22 cellular contexts compared by ENCODE assay signal in the genomic region with DNA sequence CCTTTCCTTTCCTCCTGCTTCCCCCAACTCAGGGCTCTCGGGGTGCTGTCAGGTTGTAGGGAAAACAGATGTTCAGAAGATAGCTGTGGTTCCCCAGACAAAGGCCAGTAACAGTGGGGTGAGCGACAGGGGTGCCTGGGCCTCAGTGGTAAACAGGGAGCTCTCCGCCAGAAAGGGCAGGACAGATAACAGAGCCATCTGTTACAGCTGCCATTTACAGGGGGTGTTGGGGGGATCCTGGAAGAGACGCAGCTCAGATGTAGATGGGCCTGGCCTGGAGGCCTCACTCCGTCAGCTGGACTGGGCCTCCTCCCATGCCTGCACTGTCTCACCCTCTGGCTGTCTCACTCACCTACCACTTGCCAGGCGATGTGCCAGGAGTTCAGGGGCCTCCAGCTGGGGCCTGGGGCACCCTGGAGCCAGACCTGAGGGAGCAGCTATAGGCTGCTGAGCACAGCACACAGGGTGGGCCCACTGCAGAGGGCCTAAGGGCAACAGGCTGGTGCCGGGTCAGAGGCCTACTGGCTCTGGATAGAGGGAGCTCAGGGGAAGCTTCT. TPM values are rescaled to one million over a fixed set of nuclear protein-coding genes. Genes with fewer than 3 reads are reported as not detected.
A peak's percentile ranks its signal among the peaks of the same experiment; 100 is the strongest.
DNase-seq lines count a peak whose midpoint lies in the region; ATAC-seq and TF ChIP-seq lines count a peak whose summit lies in the region.
"Had no signal": no experiment of that assay in that cellular context is flagged by ENCODE, and none has a peak within 500 bp of the region (broad histone marks: within the 10 kb centered on the region; RNA-seq: fewer than 3 reads in every experiment).

No MANE protein-coding gene starts in this region.

- H2BK15ac ChIP-seq in IMR-90 (ENCODE audit: low read depth, low read length) = no peak overlapping the region
- no peak overlapping the region for H2BK15ac ChIP-seq in neuronal stem cell (ENCODE audit: low read length)

- H3K4me2 ChIP-seq in IMR-90 (ENCODE audit: low read depth, low read length) (no peak overlapping the region), fibroblast of lung (ENCODE audit: extremely low read depth, insufficient read depth, low read length) (no peak overlapping the region), neuronal stem cell (ENCODE audit: insufficient read depth, low read length, poor library complexity, severe bottlenecking) (no peak overlapping the region)
- H3K4me2 ChIP-seq: GM23338 had no signal

- H3K79me1 ChIP-seq in IMR-90 (ENCODE audit: low read depth in 1 of 2, low read length in 2 of 2) (peaks cover 22 to 72% of the 10 kb centered on the region in 2 experiments), neuronal stem cell (ENCODE audit: low read depth, low read length) (no peaks in the 10 kb centered on the region)

- no peak overlapping the region for H2BK120ac ChIP-seq in IMR-90 (ENCODE audit: low read depth, low read length)
- H2BK120ac ChIP-seq in neuronal stem cell (ENCODE audit: low read depth, low read length) = no peak overlapping the region

- H4K91ac ChIP-seq in IMR-90 (ENCODE audit: insufficient read depth, low read depth, low read length) = no peak overlapping the region
- H4K91ac ChIP-seq in neuronal stem cell (ENCODE audit: low read depth, low read length, poor library complexity) = no peak overlapping the region

- no peak for TF ChIP-seq RAD21 in IMR-90 (IDR thresholded peaks at IDR 0.05; ENCODE audit: low read length)

- H3K9ac ChIP-seq in IMR-90 (ENCODE audit: low read depth, low read length) (no peak overlapping the region), fibroblast of lung (ENCODE audit: insufficient read depth, low read length) (no peak overlapping the region), neuronal stem cell (ENCODE audit: low read depth, low read length, poor library complexity) (no peak overlapping the region)

- no peaks in the 10 kb centered on the region for H3K9me3 ChIP-seq in IMR-90 (ENCODE audit: control insufficient read depth, insufficient read depth, low read length)
- no peaks in the 10 kb centered on the region for H3K9me3 ChIP-seq in fibroblast of lung (ENCODE audit: control insufficient read depth, insufficient read depth, low read depth, low read length)
- H3K9me3 ChIP-seq in neuronal stem cell (replicated peaks in 1 of 2; ENCODE audit: control insufficient read depth in 2 of 2, insufficient read depth in 1 of 2, low read depth in 1 of 2, low read length in 2 of 2) = no peaks in the 10 kb centered on the region
- H3K9me3 ChIP-seq: SJSA1 had no signal

- H4K8ac ChIP-seq in IMR-90 (ENCODE audit: low read depth in 2 of 2, low read length in 2 of 2) = no peak overlapping the region
- H4K8ac ChIP-seq in neuronal stem cell (ENCODE audit: low read depth, low read length) = no peak overlapping the region

- no peak overlapping the region for H4K5ac ChIP-seq in IMR-90 (ENCODE audit: low read depth, low read length)

- no peak overlapping the region for H2BK12ac ChIP-seq in neuronal stem cell (ENCODE audit: low read length)

- no peak overlapping the region for H3K18ac ChIP-seq in IMR-90 (ENCODE audit: low read depth, low read length)
- no peak overlapping the region for H3K18ac ChIP-seq in neuronal stem cell (ENCODE audit: low read length)

- peaks cover 10% of the 10 kb centered on the region; the same call in 1 of the 2 replicates for H3K9me1 ChIP-seq in IMR-90 (ENCODE audit: insufficient read depth, low read length)

- H3K23ac ChIP-seq in IMR-90 (ENCODE audit: low read depth, low read length) (no peak overlapping the region), neuronal stem cell (ENCODE audit: low read depth, low read length, poor library complexity) (peak overlapping the region; percentile 29)

- peak overlapping the region; percentile 84 for H2AK9ac ChIP-seq in IMR-90 (replicated peaks; ENCODE audit: low read depth, low read length, poor library complexity)

- CTCF ChIA-PET in IMR-90 (lab: Yijun Ruan, JAX) = interaction anchor here (1.2 kb wide), 1 partner anchor 57 kb away, joined by 3 read pairs; no protein-coding TSS in a partner anchor

- no peak overlapping the region for H3K4ac ChIP-seq in IMR-90 (ENCODE audit: low read depth, low read length)
- no peak overlapping the region for H3K4ac ChIP-seq in neuronal stem cell (ENCODE audit: low read length)

- BruUV-seq in IMR-90 (replicated peaks; lab: Mats Ljungman, UMichigan) = no TSS peak

- H3K14ac ChIP-seq in IMR-90 (replicated peaks; ENCODE audit: low read depth, low read length) (no peak overlapping the region), neuronal stem cell (ENCODE audit: low read length) (no peak overlapping the region)

- no peak overlapping the region for H3K56ac ChIP-seq in IMR-90 (ENCODE audit: extremely low read depth, insufficient read depth, low read length)

- POLR2A ChIA-PET in IMR-90 (lab: Charles Lee; ENCODE audit: unreplicated experiment) = no interaction called here

- dilution Hi-C loops in IMR-90 (cut with HindIII; ENCODE audit: low sequenced_read_pairs, unreplicated experiment) = no loop called here

- no peak overlapping the region for H2BK5ac ChIP-seq in IMR-90 (ENCODE audit: low read depth, low read length, poor library complexity, severe bottlenecking)
- H2BK5ac ChIP-seq in neuronal stem cell (ENCODE audit: low read length) = no peak overlapping the region

- peaks cover 53% of the 10 kb centered on the region for H3K36me3 ChIP-seq in IMR-90 (ENCODE audit: control insufficient read depth, insufficient read depth, low read length)
- peaks cover 39% of the 10 kb centered on the region for H3K36me3 ChIP-seq in fibroblast of lung (ENCODE audit: control insufficient read depth, insufficient read depth, low read length)
- H3K36me3 ChIP-seq in neuronal stem cell (replicated peaks in 1 of 2; ENCODE audit: control insufficient read depth in 2 of 2, insufficient read depth in 2 of 2, low read length in 2 of 2) = peaks cover 29 to 56% of the 10 kb centered on the region in 2 donors

- H3K27me3 ChIP-seq in IMR-90 (ENCODE audit: control insufficient read depth, insufficient read depth, low read length) (no peaks in the 10 kb centered on the region), fibroblast of lung (ENCODE audit: control insufficient read depth, insufficient read depth, low read length) (no peaks in the 10 kb centered on the region), neuronal stem cell (ENCODE audit: control insufficient read depth in 3 of 3, insufficient read depth in 3 of 3, low read depth in 1 of 3, low read length in 3 of 3) (no peaks in the 10 kb centered on the region)
- H3K27me3 ChIP-seq: SJSA1 had no signal

- intact Hi-C loops in IMR-90 (cut with micrococcal nuclease) = no loop called here

- in situ Hi-C loops in IMR-90 (cut with MboI; ENCODE audit: low sequenced_read_pairs) = no loop called here

- H2AK5ac ChIP-seq in IMR-90 (ENCODE audit: low read depth, low read length) (no peak overlapping the region; the same call in 1 of the 2 replicates), neuronal stem cell (ENCODE audit: low read depth, low read length) (no peak overlapping the region)

- no peak for TF ChIP-seq POLR2A in IMR-90 (IDR thresholded peaks at IDR 0.05; ENCODE audit: low read depth, low read length)

- no peak overlapping the region for H3K4me3 ChIP-seq in IMR-90 (ENCODE audit: insufficient read depth, low read depth, low read length)
- H3K4me3 ChIP-seq in fibroblast of lung (replicated peaks in 1 of 4; ENCODE audit: control extremely low read depth in 1 of 4, insufficient read depth in 1 of 4, low read depth in 3 of 4, low read length in 4 of 4) = no peak overlapping the region
- H3K4me3 ChIP-seq in neuronal stem cell (ENCODE audit: low read length in 2 of 2) = no peak overlapping the region
- H3K4me3 ChIP-seq: GM23338, SJSA1 had no signal

- H3K4me1 ChIP-seq in IMR-90 (ENCODE audit: control insufficient read depth, insufficient read depth, low read length) (peaks cover 10% of the 10 kb centered on the region; the same call in 1 of the 2 replicates), fibroblast of lung (ENCODE audit: control insufficient read depth, extremely low read depth, insufficient read depth, low read length) (no peaks in the 10 kb centered on the region), neuronal stem cell (ENCODE audit: control insufficient read depth in 2 of 2, insufficient read depth in 1 of 2, low read depth in 1 of 2, low read length in 2 of 2) (peaks cover 0 to 2% of the 10 kb centered on the region in 2 donors)
- H3K4me1 ChIP-seq: SJSA1 had no signal

- DNase-seq in NCI-H1694 (lab: John Stamatoyannopoulos, UW) (peak; percentile 21), NCI-H1694 treated with DMSO at 0.1 percent for 48 hours (lab: John Stamatoyannopoulos, UW) (no peak), IMR-90 (no peak), fibroblast of lung (ENCODE audit: low read depth in 2 of 2) (no peak), neuronal stem cell (ENCODE audit: low spot score) (no peak), SIG-M5 treated with dmso at 0.1 percent for 504 hours (lab: John Stamatoyannopoulos, UW; ENCODE audit: unreplicated experiment) (no peak)
- DNase-seq: 8988T; activated CD8-positive, alpha-beta memory T cell treated with anti-CD3 and anti-CD28 coated beads for 24 hours; dermis blood vessel endothelial cell; Karpas-422; NCI-H1105; NCI-H774; retina; trophoblast cell had no signal

- ATAC-seq in IMR-90 (ENCODE audit: low read depth) = no peak
- ATAC-seq in GM19023 (IDR thresholded peaks at IDR 0.05; ENCODE audit: unreplicated experiment) = no peak
- ATAC-seq in HG03460 (IDR thresholded peaks at IDR 0.05; ENCODE audit: unreplicated experiment) = no peak
- ATAC-seq: GM23338; left lobe of liver; stimulated activated memory B cell treated with anti-CD40 and anti-IgM and Interleukin-4, amounts not matched to agents 10 μg/mL and 1 μg/mL and 100 μg/mL, for 72 hours; WTC11 had no signal

- H4K20me1 ChIP-seq in IMR-90 (ENCODE audit: insufficient read depth, low read length) = peaks cover 70% of the 10 kb centered on the region
- no peaks in the 10 kb centered on the region for H4K20me1 ChIP-seq in fibroblast of lung (ENCODE audit: control insufficient read depth, extremely low read depth, insufficient read depth, low read length)

- no peak overlapping the region for H2BK20ac ChIP-seq in IMR-90 (ENCODE audit: low read depth, low read length)

- H2AFZ ChIP-seq in IMR-90 (replicated peaks; ENCODE audit: low read length, poor library complexity) = peak overlapping the region; percentile 63
- H2AFZ ChIP-seq in fibroblast of lung (ENCODE audit: low read length) = no peak overlapping the region
- H2AFZ ChIP-seq in neuronal stem cell (ENCODE audit: low read length) = no peak overlapping the region
- H2AFZ ChIP-seq: GM23338 had no signal

- no peak for TF ChIP-seq CTCF in IMR-90 (conservative IDR thresholded peaks at IDR 0.05; ENCODE audit: low read depth, low read length)
- TF ChIP-seq CTCF in fibroblast of lung (conservative IDR thresholded peaks at IDR 0.05 in 1 of 2, IDR thresholded peaks at IDR 0.05 in 1 of 2; ENCODE audit: low read depth in 1 of 2, low read length in 2 of 2) = no peak

- H3K27ac ChIP-seq in IMR-90 (ENCODE audit: insufficient read depth, low read length) = no peak overlapping the region
- H3K27ac ChIP-seq in fibroblast of lung (ENCODE audit: insufficient read depth, low read length) = peak overlapping the region; percentile 1
- H3K27ac ChIP-seq in neuronal stem cell (replicated peaks; ENCODE audit: low read length) = no peak overlapping the region
- H3K27ac ChIP-seq: SJSA1 had no signal

- H3K79me2 ChIP-seq in fibroblast of lung (ENCODE audit: control insufficient read depth, insufficient read depth, low read length) = peaks cover 9% of the 10 kb centered on the region

- WGBS in IMR-90 (ENCODE audit: extremely low coverage in 2 of 2, insufficient read length in 1 of 2), 2 experiments = 70% methylated on average over 2 of the region's 7 CpGs; no CpG with 5 or more reads in 1 of the 2 experiments
- no CpG with 5 or more reads among the region's 7 CpGs for WGBS in neuronal stem cell (ENCODE audit: extremely low coverage in 2 of 2, insufficient read length in 2 of 2, insufficient replicate concordance in 1 of 2), 2 donors

RNA-seq across cellular contexts. Expression of a gene that starts 16.4 kb away (rescaled TPM):
- total RNA-seq in IMR-90 (2012; rRNA removed) (0.18 and 0.28 TPM in 2 replicates), fibroblast of lung (0.77 and 10.6 TPM in 2 replicates)
- polyA plus RNA-seq in IMR-90 (2012; rRNA removed) (1.6 and 2.4 TPM in 2 replicates), fibroblast of lung (10.5 and 11.9 TPM in 2 replicates)
- 1.1 and 1.9 TPM in 2 replicates for polyA plus RNA-seq in IMR-90 (2012; cell fraction: cytosol; rRNA removed)
- polyA plus RNA-seq in IMR-90 (2012; cell fraction: nucleus; rRNA removed; ENCODE audit: low replicate concordance) = 1.9 and 4.1 TPM in 2 replicates
- polyA plus RNA-seq in fibroblast of lung (2012) = 18.5 and 23.8 TPM in 2 replicates
- 14.8 and 45.0 TPM in 2 replicates for polyA minus RNA-seq in fibroblast of lung (ENCODE audit: low replicate concordance)
- 0.25 TPM for polyA plus RNA-seq in neuronal stem cell (2013, experiment 1 of 2)
- 0.18 TPM for polyA plus RNA-seq in neuronal stem cell (2013, experiment 2 of 2)
- total RNA-seq: G401 had no signal
